Comparison of ENCODE assay signal across 20 cellular contexts in the genomic region with DNA sequence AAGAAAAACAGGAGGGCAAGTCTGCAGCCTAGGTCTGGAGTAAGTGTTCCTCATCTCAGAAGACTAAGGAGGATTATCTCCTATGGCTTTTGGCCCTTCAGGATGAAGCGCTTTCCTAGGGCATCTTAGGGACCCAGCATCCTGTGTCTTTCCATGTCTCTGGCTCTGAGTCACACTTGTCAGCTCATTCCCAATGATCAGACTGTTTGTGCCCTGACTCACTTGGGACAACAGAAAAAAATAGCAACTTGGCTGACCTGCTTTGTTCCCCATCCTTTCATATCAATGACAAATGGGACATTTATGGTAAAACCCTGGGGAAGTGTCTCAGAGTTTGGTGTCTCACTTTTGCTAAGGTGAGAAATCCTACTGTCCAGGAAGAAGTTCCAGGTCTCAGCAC.
DNase-seq lines count a peak whose midpoint lies in the region; ATAC-seq, FAIRE-seq and TF ChIP-seq lines count a peak whose summit lies in the region.
"Had no signal": no experiment of that assay in that cellular context is flagged by ENCODE, and none has a peak within 500 bp of the region (broad histone marks: within the 10 kb centered on the region; RNA-seq: fewer than 3 reads in every experiment).

No MANE protein-coding gene starts in this region.

- H2BK15ac ChIP-seq in neuronal stem cell (ENCODE audit: low read length), result no peak overlapping the region

- no peak for TF ChIP-seq EP300 in sigmoid colon (IDR thresholded peaks at IDR 0.05)

- no peaks in the 10 kb centered on the region for H3F3A ChIP-seq in GM23338 (replicated peaks; ENCODE audit: low read depth)

- H2AFZ ChIP-seq in endothelial cell of umbilical vein (ENCODE audit: low read depth, low read length), result no peak overlapping the region
- H2AFZ ChIP-seq in neuronal stem cell (ENCODE audit: low read length), result peak overlapping the region; percentile 32
- H2AFZ ChIP-seq in GM23338, result no peak overlapping the region

- H4K20me1 ChIP-seq in endothelial cell of umbilical vein (replicated peaks; ENCODE audit: control insufficient read depth, extremely low read depth, insufficient read depth, low read length) (no peaks in the 10 kb centered on the region), GM23338 (replicated peaks; ENCODE audit: insufficient read depth) (no peaks in the 10 kb centered on the region)

- no peak overlapping the region for H3K4ac ChIP-seq in neuronal stem cell (ENCODE audit: low read length)

- no peaks in the 10 kb centered on the region for H3K9me1 ChIP-seq in endothelial cell of umbilical vein (replicated peaks; ENCODE audit: control insufficient read depth, extremely low read depth, insufficient read depth, low read length)

- H3K4me3 ChIP-seq in Panc1 (ENCODE audit: low read depth in 2 of 2, low read length in 2 of 2) (no peak overlapping the region), endothelial cell of umbilical vein (replicated peaks in 1 of 3; ENCODE audit: insufficient read depth in 1 of 3, low read depth in 1 of 3, low read length in 3 of 3) (no peak overlapping the region), neuronal stem cell (ENCODE audit: low read length in 2 of 2) (no peak overlapping the region), sigmoid colon (no peak overlapping the region), left lung (no peak overlapping the region), GM23338 (no peak overlapping the region)
- H3K4me3 ChIP-seq: gastroesophageal sphincter, K562, transverse colon had no signal

- no peaks in the 10 kb centered on the region for H3K36me3 Mint-ChIP-seq in activated CD4-positive, alpha-beta T cell treated with anti-CD3 and anti-CD28 coated beads, Interleukin-2, amount 10 ng/mL, durations not matched to agents 24 days and 14 days (ENCODE audit: low read depth)
- H3K36me3 Mint-ChIP-seq in GM23338 (ENCODE audit: low read depth), result no peaks in the 10 kb centered on the region
- H3K36me3 Mint-ChIP-seq: CD4-positive, CD25-positive, alpha-beta regulatory T cell; naive thymus-derived CD4-positive, alpha-beta T cell had no signal

- H3K4me1 ChIP-seq in Panc1 (ENCODE audit: control insufficient read depth, insufficient read depth, low read length) (no peaks in the 10 kb centered on the region), endothelial cell of umbilical vein (ENCODE audit: control insufficient read depth, extremely low read depth, insufficient read depth, low read length) (peaks cover 17% of the 10 kb centered on the region), neuronal stem cell (ENCODE audit: control insufficient read depth in 2 of 2, insufficient read depth in 1 of 2, low read depth in 1 of 2, low read length in 2 of 2) (peaks cover 0 to 7% of the 10 kb centered on the region in 2 donors), sigmoid colon (peaks cover 0 to 11% (median 4%) of the 10 kb centered on the region in 4 donors), left lung (no peaks in the 10 kb centered on the region), GM23338 (ENCODE audit: insufficient read depth) (peaks cover 9% of the 10 kb centered on the region; the same call in 1 of the 2 replicates)
- H3K4me1 ChIP-seq: gastroesophageal sphincter, transverse colon had no signal

- CTCF ChIA-PET in Panc1 (lab: Charles Lee) (no interaction called here), endothelial cell of umbilical vein (lab: Charles Lee) (no interaction called here)

- H3K18ac ChIP-seq in neuronal stem cell (ENCODE audit: low read length), result no peak overlapping the region

- H3K27me3 Mint-ChIP-seq in activated CD4-positive, alpha-beta T cell treated with anti-CD3 and anti-CD28 coated beads, Interleukin-2, amount 10 ng/mL, durations not matched to agents 24 days and 14 days, result no peaks in the 10 kb centered on the region
- H3K27me3 Mint-ChIP-seq in GM23338 (ENCODE audit: insufficient read depth, low read depth, poor library complexity), result peaks cover 3% of the 10 kb centered on the region
- H3K27me3 Mint-ChIP-seq: activated T-helper 17 cell treated with anti-CD3 and anti-CD28 coated beads, Interleukin-2, amount 50 U/mL, for 72 hours; CD4-positive, CD25-positive, alpha-beta regulatory T cell; naive thymus-derived CD4-positive, alpha-beta T cell had no signal

- BruUV-seq in Panc1 (replicated peaks; lab: Mats Ljungman, UMichigan), result no TSS peak
- BruUV-seq in endothelial cell of umbilical vein (replicated peaks; lab: Mats Ljungman, UMichigan), result no TSS peak

- no peak overlapping the region for H3K27ac Mint-ChIP-seq in activated CD4-positive, alpha-beta T cell treated with anti-CD3 and anti-CD28 coated beads, Interleukin-2, amount 10 ng/mL, durations not matched to agents 24 days and 14 days
- H3K27ac Mint-ChIP-seq in GM23338, result no peak overlapping the region
- H3K27ac Mint-ChIP-seq: activated T-helper 17 cell treated with anti-CD3 and anti-CD28 coated beads, Interleukin-2, amount 50 U/mL, for 72 hours; CD4-positive, CD25-positive, alpha-beta regulatory T cell; naive thymus-derived CD4-positive, alpha-beta T cell; T-helper 2 cell treated with Interferon-gamma antibody and Interleukin-4, amounts not matched to agents 5 μg/mL and 100 μg/mL, for 36 hours had no signal

- no peaks in the 10 kb centered on the region for H3K36me3 ChIP-seq in Panc1 (ENCODE audit: control insufficient read depth, insufficient read depth, low read length)
- H3K36me3 ChIP-seq in endothelial cell of umbilical vein (ENCODE audit: control insufficient read depth in 2 of 2, extremely low read depth in 1 of 2, insufficient read depth in 2 of 2, low read length in 2 of 2), result no peaks in the 10 kb centered on the region
- H3K36me3 ChIP-seq in neuronal stem cell (replicated peaks in 1 of 2; ENCODE audit: control insufficient read depth in 2 of 2, insufficient read depth in 2 of 2, low read length in 2 of 2), result no peaks in the 10 kb centered on the region
- no peaks in the 10 kb centered on the region for H3K36me3 ChIP-seq in sigmoid colon
- H3K36me3 ChIP-seq in left lung, result no peaks in the 10 kb centered on the region
- no peaks in the 10 kb centered on the region; the same call in 1 of the 2 replicates for H3K36me3 ChIP-seq in GM23338 (ENCODE audit: insufficient read depth)
- H3K36me3 ChIP-seq: gastroesophageal sphincter, transverse colon had no signal

- WGBS in neuronal stem cell (ENCODE audit: extremely low coverage in 2 of 2, insufficient read length in 2 of 2, insufficient replicate concordance in 1 of 2), 2 donors, result no CpG with 5 or more reads among the region's 1 CpG
- 96 to 100% methylated on average over 1 of the region's 1 CpG for WGBS in sigmoid colon, 2 donors

- no peaks in the 10 kb centered on the region for H3K79me2 ChIP-seq in endothelial cell of umbilical vein (ENCODE audit: control insufficient read depth, insufficient read depth, low read length)
- no peaks in the 10 kb centered on the region for H3K79me2 ChIP-seq in GM23338 (replicated peaks; ENCODE audit: insufficient read depth)

- H3K9me3 ChIP-seq in Panc1 (ENCODE audit: control insufficient read depth, insufficient read depth, low read depth, low read length), result no peaks in the 10 kb centered on the region
- H3K9me3 ChIP-seq in endothelial cell of umbilical vein (replicated peaks; ENCODE audit: control insufficient read depth, insufficient read depth, low read length), result no peaks in the 10 kb centered on the region
- peaks cover 3 to 9% of the 10 kb centered on the region in 2 donors for H3K9me3 ChIP-seq in neuronal stem cell (replicated peaks in 1 of 2; ENCODE audit: control insufficient read depth in 2 of 2, insufficient read depth in 1 of 2, low read depth in 1 of 2, low read length in 2 of 2)
- H3K9me3 ChIP-seq in sigmoid colon, result no peaks in the 10 kb centered on the region
- no peaks in the 10 kb centered on the region for H3K9me3 ChIP-seq in left lung
- H3K9me3 ChIP-seq: gastroesophageal sphincter, transverse colon had no signal

- no peak overlapping the region for H4K8ac ChIP-seq in neuronal stem cell (ENCODE audit: low read depth, low read length)

- no peaks in the 10 kb centered on the region for H3K9me3 Mint-ChIP-seq in activated CD4-positive, alpha-beta T cell treated with anti-CD3 and anti-CD28 coated beads, Interleukin-2, amount 10 ng/mL, durations not matched to agents 24 days and 14 days
- no peaks in the 10 kb centered on the region for H3K9me3 Mint-ChIP-seq in GM23338
- H3K9me3 Mint-ChIP-seq: activated T-helper 17 cell treated with anti-CD3 and anti-CD28 coated beads, Interleukin-2, amount 50 U/mL, for 72 hours; CD4-positive, CD25-positive, alpha-beta regulatory T cell; naive thymus-derived CD4-positive, alpha-beta T cell; T-helper 2 cell treated with Interferon-gamma antibody and Interleukin-4, amounts not matched to agents 5 μg/mL and 100 μg/mL, for 36 hours had no signal

- no peaks in the 10 kb centered on the region for H3K79me1 ChIP-seq in neuronal stem cell (ENCODE audit: low read depth, low read length)

- H2AK5ac ChIP-seq in neuronal stem cell (ENCODE audit: low read depth, low read length), result no peak overlapping the region

- dilution Hi-C loops in endothelial cell of umbilical vein (cut with MboI; ENCODE audit: extremely low pct_ligation_motif_present, low sequenced_read_pairs), result no loop called here

- no peak overlapping the region for H2BK5ac ChIP-seq in neuronal stem cell (ENCODE audit: low read length)

- TF ChIP-seq POLR2A in endothelial cell of umbilical vein (IDR thresholded peaks at IDR 0.05; ENCODE audit: low read depth, low read length) (no peak), sigmoid colon (IDR thresholded peaks at IDR 0.05) (no peak)

- H3K4me1 Mint-ChIP-seq in activated CD4-positive, alpha-beta T cell treated with anti-CD3 and anti-CD28 coated beads, Interleukin-2, amount 10 ng/mL, durations not matched to agents 24 days and 14 days, result no peaks in the 10 kb centered on the region
- peaks cover 7% of the 10 kb centered on the region; the same call in 2 of the 3 replicates for H3K4me1 Mint-ChIP-seq in GM23338
- H3K4me1 Mint-ChIP-seq: activated T-helper 17 cell treated with anti-CD3 and anti-CD28 coated beads, Interleukin-2, amount 50 U/mL, for 72 hours; CD4-positive, CD25-positive, alpha-beta regulatory T cell; naive thymus-derived CD4-positive, alpha-beta T cell had no signal

- H3K27ac ChIP-seq in Panc1 (ENCODE audit: low read length) (no peak overlapping the region), endothelial cell of umbilical vein (ENCODE audit: insufficient read depth, low read depth, low read length) (no peak overlapping the region), neuronal stem cell (replicated peaks; ENCODE audit: low read length) (no peak overlapping the region), sigmoid colon (no peak overlapping the region), left lung (no peak overlapping the region), GM23338 (ENCODE audit: low read depth) (no peak overlapping the region)
- H3K27ac ChIP-seq: gastroesophageal sphincter, transverse colon had no signal

- H3K4me3 Mint-ChIP-seq in activated CD4-positive, alpha-beta T cell treated with anti-CD3 and anti-CD28 coated beads, Interleukin-2, amount 10 ng/mL, durations not matched to agents 24 days and 14 days, result no peak overlapping the region
- no peak overlapping the region for H3K4me3 Mint-ChIP-seq in GM23338
- H3K4me3 Mint-ChIP-seq: activated T-helper 17 cell treated with anti-CD3 and anti-CD28 coated beads, Interleukin-2, amount 50 U/mL, for 72 hours; CD4-positive, CD25-positive, alpha-beta regulatory T cell; naive thymus-derived CD4-positive, alpha-beta T cell; T-helper 2 cell treated with Interferon-gamma antibody and Interleukin-4, amounts not matched to agents 5 μg/mL and 100 μg/mL, for 36 hours had no signal

- peak; percentile 85 for ATAC-seq in Panc1
- no peak for ATAC-seq in left lung
- ATAC-seq in GM23338, result no peak
- ATAC-seq: activated T-helper 17 cell treated with anti-CD3 and anti-CD28 coated beads, Interleukin-2, amount 50 U/mL, for 72 hours; gastroesophageal sphincter; K562; naive thymus-derived CD4-positive, alpha-beta T cell had no signal

- H2BK120ac ChIP-seq in neuronal stem cell (ENCODE audit: low read depth, low read length), result no peak overlapping the region

- in situ Hi-C loops in Panc1 (cut with HindIII; ENCODE audit: low pct_unique_long_range_greater_than_20kb, low sequenced_read_pairs), result no loop called here

- DNase-seq in EL (peak; percentile 89), Panc1 (ENCODE audit: low read depth, low spot score) (peak; percentile 64), endothelial cell of umbilical vein (ENCODE audit: low read depth, low spot score) (no peak), neuronal stem cell (ENCODE audit: low spot score) (no peak), sigmoid colon (no peak), left lung (no peak), GM23338 (ENCODE audit: low spot score) (no peak)
- DNase-seq in activated CD4-positive, alpha-beta T cell treated with anti-CD3 and anti-CD28 coated beads, Interleukin-2, amount 10 ng/mL, durations not matched to agents 24 days and 14 days, result no peak
- DNase-seq: activated CD4-positive, alpha-beta T cell treated with anti-CD3 and anti-CD28 coated beads, Interleukin-2, amount 50 U/mL, for 4 hours; aorta; CD4-positive, CD25-positive, alpha-beta regulatory T cell; naive thymus-derived CD4-positive, alpha-beta T cell; NCI-H146; NCI-H446 treated with DMSO at 0.1 percent for 48 hours; transverse colon had no signal

- H3K4me2 ChIP-seq in endothelial cell of umbilical vein (ENCODE audit: insufficient read depth, low read length) (no peak overlapping the region), neuronal stem cell (ENCODE audit: insufficient read depth, low read length, poor library complexity, severe bottlenecking) (no peak overlapping the region), GM23338 (no peak overlapping the region)

- intact Hi-C loops in Panc1 (cut with micrococcal nuclease; ENCODE audit: unreplicated experiment) (no loop called here), endothelial cell of umbilical vein (cut with micrococcal nuclease) (no loop called here), sigmoid colon (cut with DNase I) (no loop called here), left lung (cut with DNase I) (no loop called here)
- intact Hi-C loops in activated CD4-positive, alpha-beta T cell treated with anti-CD3 and anti-CD28 coated beads, Interleukin-2, amount 10 ng/mL, durations not matched to agents 24 days and 14 days (cut with micrococcal nuclease), result no loop called here

- H3K27me3 ChIP-seq in Panc1 (ENCODE audit: control insufficient read depth, insufficient read depth, low read length), result no peaks in the 10 kb centered on the region
- no peaks in the 10 kb centered on the region for H3K27me3 ChIP-seq in endothelial cell of umbilical vein (ENCODE audit: control insufficient read depth in 2 of 2, insufficient read depth in 2 of 2, low read length in 2 of 2)
- no peaks in the 10 kb centered on the region for H3K27me3 ChIP-seq in neuronal stem cell (ENCODE audit: control insufficient read depth in 3 of 3, insufficient read depth in 3 of 3, low read depth in 1 of 3, low read length in 3 of 3)
- H3K27me3 ChIP-seq in sigmoid colon, result no peaks in the 10 kb centered on the region
- H3K27me3 ChIP-seq in left lung, result no peaks in the 10 kb centered on the region
- no peaks in the 10 kb centered on the region for H3K27me3 ChIP-seq in GM23338 (ENCODE audit: insufficient read depth)
- H3K27me3 ChIP-seq: gastroesophageal sphincter, transverse colon had no signal

- H4K91ac ChIP-seq in neuronal stem cell (ENCODE audit: low read depth, low read length, poor library complexity), result no peak overlapping the region

- FAIRE-seq in endothelial cell of umbilical vein (lab: Jason Lieb, UNC), result peak; percentile 69
- FAIRE-seq: islet of Langerhans, K562 had no signal

- H2BK12ac ChIP-seq in neuronal stem cell (ENCODE audit: low read length), result no peak overlapping the region

- H3K9ac ChIP-seq in endothelial cell of umbilical vein (replicated peaks; ENCODE audit: extremely low read depth, insufficient read depth, low read length) (no peak overlapping the region), neuronal stem cell (ENCODE audit: low read depth, low read length, poor library complexity) (no peak overlapping the region)

- no peak overlapping the region for H3K14ac ChIP-seq in neuronal stem cell (ENCODE audit: low read length)

- H3K9me2 ChIP-seq in GM23338 (ENCODE audit: insufficient read depth), result peaks cover 6% of the 10 kb centered on the region; the same call in 1 of the 2 replicates

- H3K23ac ChIP-seq in neuronal stem cell (ENCODE audit: low read depth, low read length, poor library complexity), result no peak overlapping the region

- TF ChIP-seq CTCF in Panc1 (IDR thresholded peaks at IDR 0.05) (no peak), endothelial cell of umbilical vein (IDR thresholded peaks at IDR 0.05; ENCODE audit: extremely low read depth in 1 of 2, insufficient read depth in 1 of 2, low read depth in 1 of 2, low read length in 2 of 2) (no peak), sigmoid colon (IDR thresholded peaks at IDR 0.05) (no peak), left lung (IDR thresholded peaks at IDR 0.05) (no peak), GM23338 (conservative IDR thresholded peaks at IDR 0.05; ENCODE audit: low read depth in 2 of 2) (no peak)

- POLR2A ChIA-PET in Panc1 (lab: Charles Lee) (no interaction called here), endothelial cell of umbilical vein (lab: Charles Lee) (no interaction called here)

Comparison
In these comparisons a context has a peak if more than half of its experiments do, and no peak if none do; other contexts are left out.
1. DNase-seq: peak in EL (single experiment) and Panc1 (single experiment); none in endothelial cell of umbilical vein (single experiment), neuronal stem cell (single experiment), sigmoid colon (single experiment), activated CD4-positive, alpha-beta T cell treated with anti-CD3 and anti-CD28 coated beads, Interleukin-2, amount 10 ng/mL, durations not matched to agents 24 days and 14 days (single experiment), left lung (0 of 2) and GM23338 (single experiment).